In the genomic region with DNA sequence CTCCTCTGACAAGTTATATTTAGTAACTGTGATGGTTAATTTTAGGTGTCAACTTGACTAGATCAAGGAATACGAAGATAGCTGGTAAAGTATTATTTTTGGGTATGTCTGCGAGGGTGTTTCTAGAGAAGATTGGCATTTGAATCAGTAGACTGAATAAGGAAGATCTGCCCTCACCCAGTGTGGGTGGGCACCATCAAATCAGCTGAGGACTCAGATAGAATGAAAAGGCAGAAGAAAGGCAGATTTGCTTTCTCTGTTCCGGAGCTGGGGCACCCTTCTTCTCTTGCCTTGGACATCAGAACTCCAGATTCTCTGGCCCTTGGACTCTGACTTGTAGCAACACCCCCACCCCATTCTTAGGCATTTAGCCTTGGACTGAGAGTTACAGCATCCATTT, we compare ENCODE assay signal across 27 cellular contexts.
"Had no signal": no experiment of that assay in that cellular context is flagged by ENCODE, and none has a peak within 500 bp of the region (broad histone marks: within the 10 kb centered on the region; RNA-seq: fewer than 3 reads in every experiment).

No MANE protein-coding gene starts in this region.

- H3K27me3 ChIP-seq: neutrophil, pancreas, right lobe of liver, sigmoid colon, stomach, thyroid gland, tibial nerve, upper lobe of left lung, vagina had no signal

- H3K36me3 Mint-ChIP-seq: stimulated activated effector memory CD8-positive, alpha-beta T cell treated with anti-CD3 and anti-CD28 coated beads, Interleukin-12 subunit alpha, Interleukin-12 subunit beta, amount 100 ng/mL, for 72 hours; stimulated activated naive B cell treated with anti-CD40 and anti-IgM and Interleukin-4, amounts not matched to agents 10 μg/mL and 1 μg/mL and 100 μg/mL, for 72 hours had no signal

- DNase-seq: naive thymus-derived CD8-positive, alpha-beta T cell; nephron progenitor cell; pancreas; right cardiac atrium; right lobe of liver; sigmoid colon; small intestine; stimulated activated CD4-positive, alpha-beta T cell treated with anti-CD3 and anti-CD28 coated beads, Interleukin-15, amount 100 ng/mL, for 24 hours; stimulated activated CD4-positive, alpha-beta T cell treated with anti-CD3 and anti-CD28 coated beads, Interleukin-2, amount 100 ng/mL, for 24 hours; stimulated activated CD4-positive, alpha-beta T cell treated with anti-CD3 and anti-CD28 coated beads, Interleukin-2, amount 100 ng/mL, for 48 hours; stimulated activated CD4-positive, alpha-beta T cell treated with anti-CD3 and anti-CD28 coated beads, Interleukin-4, amount 100 ng/mL, for 24 hours; stimulated activated naive B cell treated with anti-CD40 and anti-IgM and Interleukin-4, amounts not matched to agents 10 μg/mL and 1 μg/mL and 100 μg/mL, for 72 hours; stimulated activated naive CD4-positive, alpha-beta T cell treated with Interleukin-2 at 50 U/mL for 16 hours; stomach; thyroid gland; trophoblast cell; upper lobe of left lung had no signal

- H3K4me3 Mint-ChIP-seq: naive thymus-derived CD8-positive, alpha-beta T cell; natural killer cell treated with Interleukin-12 subunit alpha and Interleukin-12 subunit beta and Interleukin-15 and Interleukin-18, amount 100 ng/mL, for 72 hours; nephron progenitor cell; neural crest cell; stimulated activated effector memory CD8-positive, alpha-beta T cell treated with anti-CD3 and anti-CD28 coated beads, Interleukin-12 subunit alpha, Interleukin-12 subunit beta, amount 100 ng/mL, for 72 hours; stimulated activated naive B cell treated with anti-CD40 and anti-IgM and Interleukin-4, amounts not matched to agents 10 μg/mL and 1 μg/mL and 100 μg/mL, for 72 hours; stimulated activated naive CD8-positive, alpha-beta T cell treated with anti-CD3 and anti-CD28 coated beads, Interleukin-15, Interleukin-2, amounts not matched to agents 100 ng/mL and 50 ng/mL, for 24 hours had no signal

- FAIRE-seq: pancreas, urothelium cell line had no signal

- H3K27me3 Mint-ChIP-seq: naive thymus-derived CD8-positive, alpha-beta T cell; natural killer cell treated with Interleukin-12 subunit alpha and Interleukin-12 subunit beta and Interleukin-15 and Interleukin-18, amount 100 ng/mL, for 72 hours; stimulated activated naive B cell treated with anti-CD40 and anti-IgM and Interleukin-4, amounts not matched to agents 10 μg/mL and 1 μg/mL and 100 μg/mL, for 72 hours; stimulated activated naive CD8-positive, alpha-beta T cell treated with anti-CD3 and anti-CD28 coated beads, Interleukin-15, Interleukin-2, amounts not matched to agents 100 ng/mL and 50 ng/mL, for 24 hours had no signal

- H3K4me3 ChIP-seq: pancreas, prostate gland, right lobe of liver, sigmoid colon, stomach, thoracic aorta, thyroid gland, tibial nerve, upper lobe of left lung, vagina had no signal

- H3K27ac Mint-ChIP-seq: naive thymus-derived CD8-positive, alpha-beta T cell; natural killer cell treated with Interleukin-12 subunit alpha and Interleukin-12 subunit beta and Interleukin-15 and Interleukin-18, amount 100 ng/mL, for 72 hours; nephron progenitor cell; stimulated activated effector memory CD8-positive, alpha-beta T cell treated with anti-CD3 and anti-CD28 coated beads, Interleukin-12 subunit alpha, Interleukin-12 subunit beta, amount 100 ng/mL, for 72 hours; stimulated activated naive B cell treated with anti-CD40 and anti-IgM and Interleukin-4, amounts not matched to agents 10 μg/mL and 1 μg/mL and 100 μg/mL, for 72 hours; stimulated activated naive CD8-positive, alpha-beta T cell treated with anti-CD3 and anti-CD28 coated beads, Interleukin-15, Interleukin-2, amounts not matched to agents 100 ng/mL and 50 ng/mL, for 24 hours had no signal

- H3K4me1 Mint-ChIP-seq: naive thymus-derived CD8-positive, alpha-beta T cell; nephron progenitor cell; neural crest cell; stimulated activated effector memory CD8-positive, alpha-beta T cell treated with anti-CD3 and anti-CD28 coated beads, Interleukin-12 subunit alpha, Interleukin-12 subunit beta, amount 100 ng/mL, for 72 hours; stimulated activated naive B cell treated with anti-CD40 and anti-IgM and Interleukin-4, amounts not matched to agents 10 μg/mL and 1 μg/mL and 100 μg/mL, for 72 hours had no signal

- H3K9me3 ChIP-seq: neutrophil, pancreas, prostate gland, right lobe of liver, sigmoid colon, thoracic aorta, thyroid gland had no signal

- H3K27ac ChIP-seq: neutrophil, pancreas, prostate gland, right lobe of liver, sigmoid colon, stomach, thoracic aorta, thyroid gland, tibial nerve, upper lobe of left lung, vagina had no signal

- H3K36me3 ChIP-seq: neutrophil, pancreas, prostate gland, right lobe of liver, sigmoid colon, stomach, thoracic aorta, thyroid gland, tibial nerve, upper lobe of left lung, vagina had no signal

- H3K4me1 ChIP-seq: pancreas, prostate gland, right lobe of liver, sigmoid colon, stomach, tibial nerve, upper lobe of left lung, vagina had no signal
